In genomic region chr7:124662937-124663336, GRCh38 we compare ENCODE assay signal across 18 cellular contexts.
DNase-seq lines count a peak whose midpoint lies in the region; ATAC-seq and TF ChIP-seq lines count a peak whose summit lies in the region.
"Had no signal": no experiment of that assay in that cellular context is flagged by ENCODE, and none has a peak within 500 bp of the region (broad histone marks: within the 10 kb centered on the region; RNA-seq: fewer than 3 reads in every experiment).

No MANE protein-coding gene starts in this region.

- ATAC-seq in T-helper 17 cell: no peak
- no peak for ATAC-seq in GM19035 (IDR thresholded peaks at IDR 0.05; ENCODE audit: unreplicated experiment)
- ATAC-seq: GM23338 had no signal

- H3K4me3 Mint-ChIP-seq in T-helper 17 cell: no peak overlapping the region
- H3K4me3 Mint-ChIP-seq: GM23338 had no signal

- DNase-seq in NCI-H2171 treated with DMSO at 0.1 percent for 48 hours (lab: John Stamatoyannopoulos, UW) (peak; percentile 35), NCI-H2171 (lab: John Stamatoyannopoulos, UW) (no peak), globus pallidus (ENCODE audit: low spot score) (peak; percentile 70), NCI-H2081 (lab: John Stamatoyannopoulos, UW) (no peak), T-helper 17 cell (no peak), NCI-H345 (lab: John Stamatoyannopoulos, UW) (no peak)
- DNase-seq: DMS 273 treated with DMSO at 0.1 percent for 48 hours, GDM1, KG1, NCI-H1048, NCI-H1436 treated with DMSO at 0.1 percent for 48 hours, NCI-H2107, NCI-H526 treated with DMSO at 0.1 percent for 48 hours had no signal

- no peaks in the 10 kb centered on the region for H3K36me3 Mint-ChIP-seq in T-helper 17 cell (ENCODE audit: low read depth)

- H3K4me1 Mint-ChIP-seq in T-helper 17 cell: no peaks in the 10 kb centered on the region

- no peak overlapping the region for H3K27ac Mint-ChIP-seq in T-helper 17 cell

- TF ChIP-seq CTCF in VCaP (conservative IDR thresholded peaks at IDR 0.05): peak; percentile 57

- H3K27me3 Mint-ChIP-seq in T-helper 17 cell: no peaks in the 10 kb centered on the region

- H3K9me3 ChIP-seq in T-helper 17 cell (ENCODE audit: control insufficient read depth, low read length, poor library complexity, severe bottlenecking): no peaks in the 10 kb centered on the region
- H3K9me3 ChIP-seq: BLaER1 treated with 17β-estradiol and CSF1 and Interleukin-3, amounts not matched to agents 10 nM and 100 nM had no signal

- no peak overlapping the region for H3K27ac ChIP-seq in VCaP
- H3K27ac ChIP-seq: BLaER1 treated with 17β-estradiol and CSF1 and Interleukin-3, amounts not matched to agents 10 nM and 100 nM; RWPE1 had no signal

Comparison
In these comparisons a context has a peak if more than half of its experiments do, and no peak if none do; other contexts are left out.
1. DNase-seq: peak in NCI-H2171 treated with DMSO at 0.1 percent for 48 hours (single experiment) and globus pallidus (single experiment); none in NCI-H2171 (single experiment), NCI-H2081 (0 of 2), T-helper 17 cell (0 of 3) and NCI-H345 (single experiment).